Comparison of ENCODE assay signal across 27 cellular contexts in the genomic region with DNA sequence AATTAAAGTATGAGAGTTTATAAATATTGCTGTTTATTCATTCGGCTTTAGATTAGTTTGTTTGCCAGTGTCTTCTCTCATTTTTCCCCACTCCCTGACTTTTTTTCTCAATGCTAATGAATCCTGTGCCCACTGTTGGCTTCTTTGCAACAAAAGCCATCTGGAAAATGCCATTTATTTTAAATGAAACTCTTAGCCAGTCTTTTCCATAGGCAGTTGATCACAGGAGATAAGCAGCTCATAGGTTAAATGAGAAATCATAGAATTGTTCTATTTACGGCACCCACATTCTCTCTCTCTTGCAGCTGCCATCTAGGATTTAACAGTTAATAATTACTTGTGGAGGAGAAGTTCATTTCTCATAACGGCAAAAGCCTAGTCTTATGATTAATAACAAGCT.
"Had no signal": no experiment of that assay in that cellular context is flagged by ENCODE, and none has a peak within 500 bp of the region (broad histone marks: within the 10 kb centered on the region; RNA-seq: fewer than 3 reads in every experiment).

No MANE protein-coding gene starts in this region.

- H3K4me2 ChIP-seq: neural progenitor cell had no signal

- H3K36me3 Mint-ChIP-seq: naive thymus-derived CD4-positive, alpha-beta T cell; natural killer cell; neural progenitor cell; stimulated activated effector memory CD8-positive, alpha-beta T cell treated with anti-CD3 and anti-CD28 coated beads, Interleukin-12 subunit alpha, Interleukin-12 subunit beta, amount 100 ng/mL, for 72 hours; stimulated activated naive B cell treated with anti-CD40 and anti-IgM and Interleukin-4, amounts not matched to agents 10 μg/mL and 1 μg/mL and 100 μg/mL, for 72 hours; type B pancreatic cell had no signal

- H3K36me3 ChIP-seq: neural progenitor cell, pancreas, prostate gland, right lobe of liver, sigmoid colon, stomach, thoracic aorta, tibial artery, transverse colon, upper lobe of right lung, uterus had no signal

- H3K9me3 ChIP-seq: pancreas, prostate gland, right lobe of liver, sigmoid colon, thoracic aorta, tibial artery, transverse colon, upper lobe of right lung, uterus had no signal

- H3K4me3 ChIP-seq: neural progenitor cell, pancreas, prostate gland, right lobe of liver, sigmoid colon, stomach, thoracic aorta, tibial artery, transverse colon, upper lobe of right lung, uterus had no signal

- H3K27ac Mint-ChIP-seq: naive thymus-derived CD4-positive, alpha-beta T cell; natural killer cell; nephron; neural progenitor cell; stimulated activated effector memory CD8-positive, alpha-beta T cell treated with anti-CD3 and anti-CD28 coated beads, Interleukin-12 subunit alpha, Interleukin-12 subunit beta, amount 100 ng/mL, for 72 hours; stimulated activated naive B cell treated with anti-CD40 and anti-IgM and Interleukin-4, amounts not matched to agents 10 μg/mL and 1 μg/mL and 100 μg/mL, for 72 hours; stimulated activated naive CD8-positive, alpha-beta T cell treated with anti-CD3 and anti-CD28 coated beads, Interleukin-15, Interleukin-2, amounts not matched to agents 100 ng/mL and 50 ng/mL, for 24 hours; type B pancreatic cell had no signal

- ATAC-seq: naive thymus-derived CD4-positive, alpha-beta T cell; natural killer cell; pancreas; right cardiac atrium; right lobe of liver; stimulated activated effector memory CD8-positive, alpha-beta T cell treated with anti-CD3 and anti-CD28 coated beads, Interleukin-12 subunit alpha, Interleukin-12 subunit beta, amount 100 ng/mL, for 72 hours; stimulated activated naive B cell treated with anti-CD40 and anti-IgM and Interleukin-4, amounts not matched to agents 10 μg/mL and 1 μg/mL and 100 μg/mL, for 72 hours; upper lobe of right lung had no signal

- H3K9ac ChIP-seq: neural progenitor cell had no signal

- H3K27me3 Mint-ChIP-seq: naive thymus-derived CD4-positive, alpha-beta T cell; stimulated activated naive B cell treated with anti-CD40 and anti-IgM and Interleukin-4, amounts not matched to agents 10 μg/mL and 1 μg/mL and 100 μg/mL, for 72 hours; stimulated activated naive CD8-positive, alpha-beta T cell treated with anti-CD3 and anti-CD28 coated beads, Interleukin-15, Interleukin-2, amounts not matched to agents 100 ng/mL and 50 ng/mL, for 24 hours had no signal

- H3K4me1 Mint-ChIP-seq: naive thymus-derived CD4-positive, alpha-beta T cell; natural killer cell; neural progenitor cell; stimulated activated effector memory CD8-positive, alpha-beta T cell treated with anti-CD3 and anti-CD28 coated beads, Interleukin-12 subunit alpha, Interleukin-12 subunit beta, amount 100 ng/mL, for 72 hours; stimulated activated naive B cell treated with anti-CD40 and anti-IgM and Interleukin-4, amounts not matched to agents 10 μg/mL and 1 μg/mL and 100 μg/mL, for 72 hours had no signal

- FAIRE-seq: pancreas, small intestine had no signal

- H3K4me1 ChIP-seq: neural progenitor cell, pancreas, prostate gland, right lobe of liver, stomach, tibial artery, upper lobe of right lung, uterus had no signal

- H3K27ac ChIP-seq: neural progenitor cell, pancreas, prostate gland, right lobe of liver, sigmoid colon, stomach, thoracic aorta, tibial artery, transverse colon, upper lobe of right lung, uterus had no signal

- DNase-seq: naive thymus-derived CD4-positive, alpha-beta T cell; natural killer cell; occipital lobe; pancreas; retina; right cardiac atrium; right lobe of liver; sigmoid colon; small intestine; stimulated activated CD4-positive, alpha-beta T cell treated with anti-CD3 and anti-CD28 coated beads, Interleukin-15, amount 100 ng/mL, for 24 hours; stimulated activated CD4-positive, alpha-beta T cell treated with anti-CD3 and anti-CD28 coated beads, Interleukin-2, amount 100 ng/mL, for 24 hours; stimulated activated CD4-positive, alpha-beta T cell treated with anti-CD3 and anti-CD28 coated beads, Interleukin-2, amount 100 ng/mL, for 48 hours; stimulated activated CD4-positive, alpha-beta T cell treated with anti-CD3 and anti-CD28 coated beads, Interleukin-4, amount 100 ng/mL, for 24 hours; stimulated activated naive B cell treated with anti-CD40 and anti-IgM and Interleukin-4, amounts not matched to agents 10 μg/mL and 1 μg/mL and 100 μg/mL, for 72 hours; stimulated activated naive CD4-positive, alpha-beta T cell treated with Interleukin-2 at 50 U/mL for 16 hours; stomach; tibial artery; transverse colon; upper lobe of right lung; uterus had no signal

- H3K4me3 Mint-ChIP-seq: naive thymus-derived CD4-positive, alpha-beta T cell; natural killer cell; nephron; neural progenitor cell; stimulated activated effector memory CD8-positive, alpha-beta T cell treated with anti-CD3 and anti-CD28 coated beads, Interleukin-12 subunit alpha, Interleukin-12 subunit beta, amount 100 ng/mL, for 72 hours; stimulated activated naive B cell treated with anti-CD40 and anti-IgM and Interleukin-4, amounts not matched to agents 10 μg/mL and 1 μg/mL and 100 μg/mL, for 72 hours; stimulated activated naive CD8-positive, alpha-beta T cell treated with anti-CD3 and anti-CD28 coated beads, Interleukin-15, Interleukin-2, amounts not matched to agents 100 ng/mL and 50 ng/mL, for 24 hours; type B pancreatic cell had no signal

- H3K27me3 ChIP-seq: neural progenitor cell, pancreas, right lobe of liver, sigmoid colon, stomach, tibial artery, transverse colon, upper lobe of right lung, uterus had no signal

- H2AFZ ChIP-seq: neural progenitor cell had no signal

- H3K9me3 Mint-ChIP-seq: nephron, neural progenitor cell had no signal
